Comparison of ENCODE assay signal across 28 cellular contexts in the genomic region with DNA sequence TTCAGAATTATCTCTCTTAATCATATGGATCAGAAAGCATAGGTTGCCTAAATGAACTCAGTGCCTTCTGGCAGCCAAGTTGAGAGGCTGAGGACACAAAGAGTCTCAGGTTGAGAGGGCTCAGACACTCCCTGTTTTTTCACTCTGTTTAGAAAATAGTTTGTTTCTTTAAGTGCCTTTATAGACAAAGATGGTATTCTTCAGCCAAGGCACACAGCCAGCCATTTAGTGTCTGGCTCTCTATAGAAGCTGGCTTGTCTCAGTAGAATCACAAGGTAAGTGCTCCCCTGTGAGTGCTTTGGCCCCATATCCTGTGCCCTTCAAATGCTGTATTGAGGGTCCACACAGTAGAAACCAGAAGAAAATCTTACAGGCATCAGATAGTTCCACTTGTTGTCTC. TPM values are rescaled to one million over a fixed set of nuclear protein-coding genes. Genes with fewer than 3 reads are reported as not detected.
"Had no signal": no experiment of that assay in that cellular context is flagged by ENCODE, and none has a peak within 500 bp of the region (broad histone marks: within the 10 kb centered on the region; RNA-seq: fewer than 3 reads in every experiment).

No MANE protein-coding gene starts in this region.

- H3K4me3 Mint-ChIP-seq: effector memory CD8-positive, alpha-beta T cell; naive thymus-derived CD4-positive, alpha-beta T cell; stimulated activated naive B cell treated with anti-CD40 and anti-IgM and Interleukin-4, amounts not matched to agents 10 μg/mL and 1 μg/mL and 100 μg/mL, for 72 hours; stimulated activated naive CD8-positive, alpha-beta T cell treated with anti-CD3 and anti-CD28 coated beads, Interleukin-15, amount 100 ng/mL, for 72 hours had no signal

- H3K4me2 ChIP-seq: hepatocyte had no signal

- H3K9me3 Mint-ChIP-seq: mesothelial cell of epicardium had no signal

- H2AFZ ChIP-seq: hepatocyte had no signal

- H3K4me3 ChIP-seq: coronary artery, gastrocnemius medialis, heart left ventricle, hepatocyte, lung, pancreas, right lobe of liver, suprapubic skin, thyroid gland, vagina had no signal

- H3K27ac ChIP-seq: coronary artery, gastrocnemius medialis, heart left ventricle, hepatocyte, pancreas, right lobe of liver, suprapubic skin, thyroid gland, vagina had no signal

- H3K4me1 ChIP-seq: gastrocnemius medialis had no signal

- H3K9me3 ChIP-seq: gastrocnemius medialis, heart left ventricle, pancreas, right lobe of liver, suprapubic skin, thyroid gland, vagina had no signal

- H3K79me2 ChIP-seq: hepatocyte had no signal

- H3K36me3 Mint-ChIP-seq: mesothelial cell of epicardium had no signal

- H3K36me3 ChIP-seq: gastrocnemius medialis, heart left ventricle, pancreas, right lobe of liver, suprapubic skin, thyroid gland, vagina had no signal

- H3K27ac Mint-ChIP-seq: effector memory CD8-positive, alpha-beta T cell; mesothelial cell of epicardium; naive thymus-derived CD4-positive, alpha-beta T cell; nephron; progenitor cell of endocrine pancreas; stimulated activated naive B cell treated with anti-CD40 and anti-IgM and Interleukin-4, amounts not matched to agents 10 μg/mL and 1 μg/mL and 100 μg/mL, for 72 hours; stimulated activated naive CD8-positive, alpha-beta T cell treated with anti-CD3 and anti-CD28 coated beads, Interleukin-15, amount 100 ng/mL, for 72 hours had no signal

- DNase-seq: dermis blood vessel endothelial cell; effector memory CD8-positive, alpha-beta T cell; foreskin fibroblast; gastrocnemius medialis; heart left ventricle; kidney; mesenchymal stem cell; naive thymus-derived CD4-positive, alpha-beta T cell; occipital lobe; pancreas; right lobe of liver; small intestine; stimulated activated CD4-positive, alpha-beta T cell treated with anti-CD3 and anti-CD28 coated beads, Interleukin-15, amount 100 ng/mL, for 24 hours; stimulated activated CD4-positive, alpha-beta T cell treated with anti-CD3 and anti-CD28 coated beads, Interleukin-2, amount 100 ng/mL, for 48 hours; stimulated activated naive B cell treated with anti-CD40 and anti-IgM and Interleukin-4, amounts not matched to agents 10 μg/mL and 1 μg/mL and 100 μg/mL, for 72 hours; stimulated activated naive CD8-positive, alpha-beta T cell treated with anti-CD3 and anti-CD28 coated beads, Interleukin-15, amount 100 ng/mL, for 72 hours; thyroid gland; trophoblast cell had no signal

RNA-seq across cellular contexts. Expression of a gene that starts 3.6 kb away (rescaled TPM):
- total RNA-seq: dermis blood vessel endothelial cell; esophagus mucosa; left lobe of liver; naive thymus-derived CD4-positive, alpha-beta T cell had no signal
- polyA plus RNA-seq: heart left ventricle; naive thymus-derived CD4-positive, alpha-beta T cell had no signal
